In genomic region chr13:71879129-71879535, GRCh38 we compare ENCODE assay signal across 9 cellular contexts. TPM values are rescaled to one million over a fixed set of nuclear protein-coding genes. Genes with fewer than 3 reads are reported as not detected.
DNase-seq lines count a peak whose midpoint lies in the region; ATAC-seq, FAIRE-seq and TF ChIP-seq lines count a peak whose summit lies in the region.
"Had no signal": no experiment of that assay in that cellular context is flagged by ENCODE, and none has a peak within 500 bp of the region (broad histone marks: within the 10 kb centered on the region; RNA-seq: fewer than 3 reads in every experiment).

No MANE protein-coding gene starts in this region.

- CTCF ChIA-PET in BJ (lab: Yijun Ruan, JAX), result interaction anchor here (1.4 kb wide), 1 partner anchor 12 kb away, joined by 4 read pairs; the partner anchor contains the start of gene DACH1

- no peak overlapping the region for H3K27ac Mint-ChIP-seq in activated T-helper 17 cell treated with anti-CD3 and anti-CD28 coated beads, Interleukin-2, amount 50 U/mL, for 72 hours
- H3K27ac Mint-ChIP-seq: IgD-negative memory B cell had no signal

- peak overlapping the region; percentile 13 for H3K4me2 ChIP-seq in keratinocyte (ENCODE audit: control insufficient read depth, extremely low read depth, insufficient read depth, low read depth, low read length)

- H3K27ac ChIP-seq in keratinocyte (ENCODE audit: control insufficient read depth, insufficient read depth, low read length), result no peak overlapping the region

- POLR2A ChIA-PET in BJ (lab: Charles Lee), result no interaction called here

- no peaks in the 10 kb centered on the region for H3K27me3 ChIP-seq in BJ (ENCODE audit: control insufficient read depth, insufficient read depth, low read length)
- peaks cover 3% of the 10 kb centered on the region for H3K27me3 ChIP-seq in adipocyte (replicated peaks; ENCODE audit: control insufficient read depth, insufficient read depth, low read length)
- H3K27me3 ChIP-seq in keratinocyte (ENCODE audit: control insufficient read depth, extremely low read depth, insufficient read depth, low read length), result no peaks in the 10 kb centered on the region

- H3K9me3 ChIP-seq in adipocyte (ENCODE audit: control insufficient read depth, low read length), result no peaks in the 10 kb centered on the region
- H3K9me3 ChIP-seq in keratinocyte (ENCODE audit: control insufficient read depth, low read depth, low read length), result no peaks in the 10 kb centered on the region

- no peak for FAIRE-seq in keratinocyte (lab: Jason Lieb, UNC)
- FAIRE-seq in urothelium cell line (lab: Jason Lieb, UNC), result no peak

- peak; percentile 92 for ATAC-seq in GM18867 (IDR thresholded peaks at IDR 0.05; ENCODE audit: unreplicated experiment)
- peak; percentile 95 for ATAC-seq in HG02973 (IDR thresholded peaks at IDR 0.05; ENCODE audit: unreplicated experiment)
- ATAC-seq in activated T-helper 17 cell treated with anti-CD3 and anti-CD28 coated beads, Interleukin-2, amount 50 U/mL, for 72 hours (replicated peaks), result no peak

- no peaks in the 10 kb centered on the region for H4K20me1 ChIP-seq in keratinocyte (ENCODE audit: control insufficient read depth, extremely low read depth, insufficient read depth, low read length)

- no peak overlapping the region for H3K9ac ChIP-seq in adipocyte (ENCODE audit: low read length)
- no peak overlapping the region for H3K9ac ChIP-seq in keratinocyte (ENCODE audit: control insufficient read depth, extremely low read depth, insufficient read depth, low read length)

- DNase-seq in BJ (ENCODE audit: low read depth), result no peak
- peak; percentile 77 for DNase-seq in NCI-H1694 (lab: John Stamatoyannopoulos, UW)
- peak; percentile 30 for DNase-seq in adipocyte (ENCODE audit: low read depth)
- no peak for DNase-seq in keratinocyte (ENCODE audit: low read depth, low spot score)
- DNase-seq in urothelium cell line (ENCODE audit: low spot score), result no peak

- H3K27me3 Mint-ChIP-seq in activated T-helper 17 cell treated with anti-CD3 and anti-CD28 coated beads, Interleukin-2, amount 50 U/mL, for 72 hours, result peaks cover 5% of the 10 kb centered on the region
- H3K27me3 Mint-ChIP-seq: IgD-negative memory B cell had no signal

- no peak overlapping the region for H3K4me3 ChIP-seq in BJ (ENCODE audit: low read depth, low read length)
- H3K4me3 ChIP-seq in adipocyte (ENCODE audit: low read length), result no peak overlapping the region
- peak overlapping the region in 1 of 3 experiments; percentile 17 for H3K4me3 ChIP-seq in keratinocyte (ENCODE audit: control insufficient read depth in 2 of 3, extremely low read depth in 1 of 3, insufficient read depth in 2 of 3, low read depth in 1 of 3, low read length in 3 of 3)

- no peaks in the 10 kb centered on the region for H3K4me1 Mint-ChIP-seq in activated T-helper 17 cell treated with anti-CD3 and anti-CD28 coated beads, Interleukin-2, amount 50 U/mL, for 72 hours
- H3K4me1 Mint-ChIP-seq: IgD-negative memory B cell had no signal

- no peaks in the 10 kb centered on the region for H3K79me2 ChIP-seq in keratinocyte (ENCODE audit: control insufficient read depth, insufficient read depth, low read length)

- no peak overlapping the region for H3K4me3 Mint-ChIP-seq in activated T-helper 17 cell treated with anti-CD3 and anti-CD28 coated beads, Interleukin-2, amount 50 U/mL, for 72 hours
- H3K4me3 Mint-ChIP-seq: IgD-negative memory B cell had no signal

- peak overlapping the region; percentile 64 for H2AFZ ChIP-seq in keratinocyte (ENCODE audit: control insufficient read depth, low read length)

- H3K9me1 ChIP-seq in keratinocyte (ENCODE audit: control insufficient read depth, extremely low read depth, insufficient read depth, low read length), result no peaks in the 10 kb centered on the region

- no peaks in the 10 kb centered on the region for H3K36me3 Mint-ChIP-seq in activated T-helper 17 cell treated with anti-CD3 and anti-CD28 coated beads, Interleukin-2, amount 50 U/mL, for 72 hours (ENCODE audit: low read depth)
- H3K36me3 Mint-ChIP-seq: IgD-negative memory B cell had no signal

- H3K9me3 Mint-ChIP-seq in activated T-helper 17 cell treated with anti-CD3 and anti-CD28 coated beads, Interleukin-2, amount 50 U/mL, for 72 hours, result peaks cover 4% of the 10 kb centered on the region

- H3K36me3 ChIP-seq in BJ (ENCODE audit: control insufficient read depth, insufficient read depth, low read length) (no peaks in the 10 kb centered on the region), adipocyte (ENCODE audit: control insufficient read depth, insufficient read depth, low read length, severe bottlenecking) (no peaks in the 10 kb centered on the region), keratinocyte (ENCODE audit: control insufficient read depth in 2 of 2, extremely low read depth in 1 of 2, insufficient read depth in 2 of 2, low read length in 2 of 2) (no peaks in the 10 kb centered on the region)

- H3K4me1 ChIP-seq in adipocyte (ENCODE audit: control insufficient read depth, insufficient read depth, low read length) (peaks cover 10% of the 10 kb centered on the region), keratinocyte (ENCODE audit: control insufficient read depth, extremely low read depth, insufficient read depth, low read length) (no peaks in the 10 kb centered on the region)

- dilution Hi-C loops in keratinocyte (cut with MboI; ENCODE audit: extremely low pct_ligation_motif_present, low sequenced_read_pairs), result no loop called here

- TF ChIP-seq CTCF in BJ (IDR thresholded peaks at IDR 0.05; ENCODE audit: insufficient read depth, low read depth, low read length) (peak; percentile 45), keratinocyte (optimal IDR thresholded peaks at IDR 0.05 in 1 of 3, IDR thresholded peaks at IDR 0.05 in 1 of 3, conservative IDR thresholded peaks at IDR 0.05 in 1 of 3; ENCODE audit: extremely low read depth in 1 of 3, insufficient read depth in 2 of 3, low read length in 3 of 3) (peak; percentile 25 to 39 (median 37))

RNA-seq across cellular contexts. Expression of gene DACH1, which starts 12.1 kb away (rescaled TPM):
- polyA plus RNA-seq in BJ (2011; rRNA removed) (0.01 TPM in 2 replicates), keratinocyte (not detected in 3 replicates)
- not detected in 2 replicates for polyA minus RNA-seq in BJ (2011; rRNA and poly(A)+ RNA removed)
- not detected for polyA plus RNA-seq in keratinocyte (2011; ENCODE audit: low read depth)
- polyA plus RNA-seq in keratinocyte (2011; cell fraction: cytosol; rRNA removed), result not detected in 2 replicates
- polyA plus RNA-seq in keratinocyte (2011; cell fraction: nucleus; rRNA removed), result not detected in 2 replicates
- polyA plus RNA-seq in keratinocyte (2012; ENCODE audit: low replicate concordance), result not detected in 2 replicates
- not detected in 3 replicates for polyA minus RNA-seq in keratinocyte
- polyA minus RNA-seq in keratinocyte (2011; cell fraction: cytosol; rRNA and poly(A)+ RNA removed), result not detected
- not detected in 2 replicates for polyA minus RNA-seq in keratinocyte (2011; cell fraction: nucleus; rRNA and poly(A)+ RNA removed)
- not detected for total RNA-seq in activated T-helper 17 cell treated with anti-CD3 and anti-CD28 coated beads, Interleukin-2, amount 50 U/mL, for 72 hours
- polyA plus RNA-seq: IgD-negative memory B cell had no signal

Comparison
In these comparisons a context has a peak if more than half of its experiments do, and no peak if none do; other contexts are left out.
1. DNase-seq: peak in NCI-H1694 (single experiment) and adipocyte (single experiment); none in BJ (single experiment), keratinocyte (single experiment) and urothelium cell line (single experiment).